In genomic region chr11:123738374-123738773, GRCh38 we compare ENCODE assay signal across 1 cellular context.
TF ChIP-seq lines count a peak whose summit lies in the region.

No MANE protein-coding gene starts in this region.

TF ChIP-seq in K562, 482 proteins besides CTCF, POLR2A, EP300 and RAD21 (continued from another document):
- TF ChIP-seq MEIS2 (IDR thresholded peaks at IDR 0.05; ENCODE audit: partially characterized antibody) (peak; percentile 52), TAF9B (IDR thresholded peaks at IDR 0.05; ENCODE audit: partially characterized antibody) (no peak)
- TF ChIP-seq, protein P1, sequence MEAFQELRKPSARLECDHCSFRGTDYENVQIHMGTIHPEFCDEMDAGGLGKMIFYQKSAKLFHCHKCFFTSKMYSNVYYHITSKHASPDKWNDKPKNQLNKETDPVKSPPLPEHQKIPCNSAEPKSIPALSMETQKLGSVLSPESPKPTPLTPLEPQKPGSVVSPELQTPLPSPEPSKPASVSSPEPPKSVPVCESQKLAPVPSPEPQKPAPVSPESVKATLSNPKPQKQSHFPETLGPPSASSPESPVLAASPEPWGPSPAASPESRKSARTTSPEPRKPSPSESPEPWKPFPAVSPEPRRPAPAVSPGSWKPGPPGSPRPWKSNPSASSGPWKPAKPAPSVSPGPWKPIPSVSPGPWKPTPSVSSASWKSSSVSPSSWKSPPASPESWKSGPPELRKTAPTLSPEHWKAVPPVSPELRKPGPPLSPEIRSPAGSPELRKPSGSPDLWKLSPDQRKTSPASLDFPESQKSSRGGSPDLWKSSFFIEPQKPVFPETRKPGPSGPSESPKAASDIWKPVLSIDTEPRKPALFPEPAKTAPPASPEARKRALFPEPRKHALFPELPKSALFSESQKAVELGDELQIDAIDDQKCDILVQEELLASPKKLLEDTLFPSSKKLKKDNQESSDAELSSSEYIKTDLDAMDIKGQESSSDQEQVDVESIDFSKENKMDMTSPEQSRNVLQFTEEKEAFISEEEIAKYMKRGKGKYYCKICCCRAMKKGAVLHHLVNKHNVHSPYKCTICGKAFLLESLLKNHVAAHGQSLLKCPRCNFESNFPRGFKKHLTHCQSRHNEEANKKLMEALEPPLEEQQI (IDR thresholded peaks at IDR 0.05) = no peak
- TF ChIP-seq, protein P2, sequence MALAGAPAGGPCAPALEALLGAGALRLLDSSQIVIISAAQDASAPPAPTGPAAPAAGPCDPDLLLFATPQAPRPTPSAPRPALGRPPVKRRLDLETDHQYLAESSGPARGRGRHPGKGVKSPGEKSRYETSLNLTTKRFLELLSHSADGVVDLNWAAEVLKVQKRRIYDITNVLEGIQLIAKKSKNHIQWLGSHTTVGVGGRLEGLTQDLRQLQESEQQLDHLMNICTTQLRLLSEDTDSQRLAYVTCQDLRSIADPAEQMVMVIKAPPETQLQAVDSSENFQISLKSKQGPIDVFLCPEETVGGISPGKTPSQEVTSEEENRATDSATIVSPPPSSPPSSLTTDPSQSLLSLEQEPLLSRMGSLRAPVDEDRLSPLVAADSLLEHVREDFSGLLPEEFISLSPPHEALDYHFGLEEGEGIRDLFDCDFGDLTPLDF (CRISPR knock-in tag; IDR thresholded peaks at IDR 0.05) = no peak
- TF ChIP-seq, protein P3, sequence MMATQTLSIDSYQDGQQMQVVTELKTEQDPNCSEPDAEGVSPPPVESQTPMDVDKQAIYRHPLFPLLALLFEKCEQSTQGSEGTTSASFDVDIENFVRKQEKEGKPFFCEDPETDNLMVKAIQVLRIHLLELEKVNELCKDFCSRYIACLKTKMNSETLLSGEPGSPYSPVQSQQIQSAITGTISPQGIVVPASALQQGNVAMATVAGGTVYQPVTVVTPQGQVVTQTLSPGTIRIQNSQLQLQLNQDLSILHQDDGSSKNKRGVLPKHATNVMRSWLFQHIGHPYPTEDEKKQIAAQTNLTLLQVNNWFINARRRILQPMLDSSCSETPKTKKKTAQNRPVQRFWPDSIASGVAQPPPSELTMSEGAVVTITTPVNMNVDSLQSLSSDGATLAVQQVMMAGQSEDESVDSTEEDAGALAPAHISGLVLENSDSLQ (IDR thresholded peaks at IDR 0.05) = peak; percentile 10; the same call in 1 of the 2 replicates
TF ChIP-seq in K562: peak in this region for 3.
